8 cellular contexts compared by ENCODE assay signal in genomic region chr11:8813658-8814057, GRCh38.
DNase-seq lines count a peak whose midpoint lies in the region; ATAC-seq and TF ChIP-seq lines count a peak whose summit lies in the region.

No MANE protein-coding gene starts in this region.

- peaks cover 17% of the 10 kb centered on the region for H3K27me3 Mint-ChIP-seq in activated naive CD8-positive, alpha-beta T cell treated with anti-CD3 and anti-CD28 coated beads, Interleukin-2, amount 10 ng/mL, durations not matched to agents 7 days and 5 days
- H3K27me3 Mint-ChIP-seq in progenitor cell of endocrine pancreas, result no peaks in the 10 kb centered on the region

- H3K9me3 Mint-ChIP-seq in activated naive CD8-positive, alpha-beta T cell treated with anti-CD3 and anti-CD28 coated beads, Interleukin-2, amount 10 ng/mL, durations not matched to agents 7 days and 5 days, result no peaks in the 10 kb centered on the region
- H3K9me3 Mint-ChIP-seq in progenitor cell of endocrine pancreas (ENCODE audit: low read depth), result no peaks in the 10 kb centered on the region

- ATAC-seq in activated naive CD8-positive, alpha-beta T cell treated with anti-CD3 and anti-CD28 coated beads, Interleukin-2, amount 10 ng/mL, durations not matched to agents 7 days and 5 days (ENCODE audit: low read depth), result peak; percentile 38
- peak; percentile 36 to 59 for ATAC-seq in left cardiac atrium

- peak; percentile 77 for DNase-seq in CD1c-positive myeloid dendritic cell (ENCODE audit: extremely low spot score)
- DNase-seq in GM20000 (ENCODE audit: low spot score), result peak; percentile 80
- DNase-seq in KG1 (lab: John Stamatoyannopoulos, UW), result peak; percentile 33
- peak; percentile 66 for DNase-seq in RKO (ENCODE audit: low spot score)
- peak; percentile 59 for DNase-seq in activated naive CD8-positive, alpha-beta T cell treated with anti-CD3 and anti-CD28 coated beads, Interleukin-2, amount 10 ng/mL, durations not matched to agents 7 days and 5 days
- peak; percentile 69 for DNase-seq in left cardiac atrium
- DNase-seq in progenitor cell of endocrine pancreas (ENCODE audit: low spot score, unreplicated experiment), result peak; percentile 68
- no peak for DNase-seq in central memory CD4-positive, alpha-beta T cell

- no peaks in the 10 kb centered on the region for H3K36me3 Mint-ChIP-seq in activated naive CD8-positive, alpha-beta T cell treated with anti-CD3 and anti-CD28 coated beads, Interleukin-2, amount 10 ng/mL, durations not matched to agents 7 days and 5 days
- no peaks in the 10 kb centered on the region for H3K36me3 Mint-ChIP-seq in progenitor cell of endocrine pancreas (ENCODE audit: insufficient read depth)

- peak; percentile 81 for TF ChIP-seq CTCF in GM20000 (IDR thresholded peaks at IDR 0.05; ENCODE audit: extremely low read depth, missing control alignments)
- peak; percentile 90 for TF ChIP-seq CTCF in progenitor cell of endocrine pancreas (IDR thresholded peaks at IDR 0.05; ENCODE audit: unreplicated experiment)

- no peak overlapping the region for H3K4me3 Mint-ChIP-seq in activated naive CD8-positive, alpha-beta T cell treated with anti-CD3 and anti-CD28 coated beads, Interleukin-2, amount 10 ng/mL, durations not matched to agents 7 days and 5 days
- no peak overlapping the region for H3K4me3 Mint-ChIP-seq in progenitor cell of endocrine pancreas (ENCODE audit: low read depth)

- H3K27ac Mint-ChIP-seq in activated naive CD8-positive, alpha-beta T cell treated with anti-CD3 and anti-CD28 coated beads, Interleukin-2, amount 10 ng/mL, durations not matched to agents 7 days and 5 days, result no peak overlapping the region
- no peak overlapping the region for H3K27ac Mint-ChIP-seq in progenitor cell of endocrine pancreas

- peaks cover 10% of the 10 kb centered on the region for H3K4me1 Mint-ChIP-seq in activated naive CD8-positive, alpha-beta T cell treated with anti-CD3 and anti-CD28 coated beads, Interleukin-2, amount 10 ng/mL, durations not matched to agents 7 days and 5 days
- H3K4me1 Mint-ChIP-seq in progenitor cell of endocrine pancreas (ENCODE audit: low read depth), result peaks cover 25% of the 10 kb centered on the region

- intact Hi-C loops in left cardiac atrium (cut with DNase I), result loop anchor here in 1 of 2 donors (5.0 kb wide), 1 partner anchor 126 kb away; no protein-coding TSS in a partner anchor

- POLR2A ChIA-PET in activated naive CD8-positive, alpha-beta T cell treated with anti-CD3 and anti-CD28 coated beads, Interleukin-2, amount 10 ng/mL, durations not matched to agents 7 days and 5 days (lab: Charles Lee), result interaction anchor here (0.7 to 1.7 kb wide), 2 partner anchors 124 to 132 kb away, joined by 3 to 6 read pairs; partner anchors contain the start of genes RPL27A and TRIM66
